8 cellular contexts compared by ENCODE assay signal in genomic region chr17:50055426-50056216, GRCh38. TPM values are rescaled to one million over a fixed set of nuclear protein-coding genes. Genes with fewer than 3 reads are reported as not detected.
A peak's percentile ranks its signal among the peaks of the same experiment; 100 is the strongest.
DNase-seq lines count a peak whose midpoint lies in the region; ATAC-seq and TF ChIP-seq lines count a peak whose summit lies in the region.

ITGA3 (plus strand) TSS chr17:50056110; CDS start chr17:50056440, 330 bp downstream.

- no peaks in the 10 kb centered on the region for H3K36me3 ChIP-seq in lower lobe of right lung

- peaks cover 84% of the 10 kb centered on the region for H3K4me1 ChIP-seq in lower lobe of right lung

- peak within 1 kb of the TSS; percentile 89 for H3K4me3 ChIP-seq in lower lobe of right lung

- H3K9me3 ChIP-seq in lower lobe of right lung, result no peaks in the 10 kb centered on the region

- H3K27ac ChIP-seq in lower lobe of right lung, result peak within 1 kb of the TSS; percentile 96

- no peak for TF ChIP-seq CTCF in lower lobe of right lung (IDR thresholded peaks at IDR 0.05)

- H3K27me3 ChIP-seq in lower lobe of right lung (ENCODE audit: low read depth), result no peaks in the 10 kb centered on the region

- ATAC-seq in HG02678 (IDR thresholded peaks at IDR 0.05; ENCODE audit: unreplicated experiment), result peak; percentile 49
- ATAC-seq in lower lobe of right lung, result peak; percentile 85 to 87

- DNase-seq in DMS 273 treated with DMSO at 0.1 percent for 48 hours (lab: John Stamatoyannopoulos, UW) (peak; percentile 36), NCI-H510A treated with DMSO at 0.1 percent for 48 hours (lab: John Stamatoyannopoulos, UW) (peak; percentile 89), lower lobe of right lung (peak; percentile 90), NCI-H446 treated with DMSO at 0.1 percent for 48 hours (lab: John Stamatoyannopoulos, UW) (no peak)
- DNase-seq in activated CD8-positive, alpha-beta memory T cell treated with anti-CD3 and anti-CD28 coated beads for 24 hours, result peak; percentile 79
- peak; percentile 46 for DNase-seq in effector CD8-positive, alpha-beta T cell (lab: John Stamatoyannopoulos, UW)
- DNase-seq in stimulated activated CD4-positive, alpha-beta T cell treated with anti-CD3 and anti-CD28 coated beads, TNF-alpha, amount 100 ng/mL, for 1 hour (ENCODE audit: low read depth in 3 of 3, low spot score in 1 of 3), result peak in 2 of 3 donors; percentile 18 to 46

- intact Hi-C loops in lower lobe of right lung (cut with DNase I), result no loop called here

RNA-seq across cellular contexts. Expression of gene ITGA3, which starts in this region (rescaled TPM):
- 162 TPM for total RNA-seq in lower lobe of right lung
